In genomic region chr3:134249935-134250716, GRCh38 we compare ENCODE assay signal across 8 cellular contexts. TPM values are rescaled to one million over a fixed set of nuclear protein-coding genes. Genes with fewer than 3 reads are reported as not detected.
DNase-seq lines count a peak whose midpoint lies in the region; ATAC-seq and TF ChIP-seq lines count a peak whose summit lies in the region.

No MANE protein-coding gene starts in this region.

- H3K27ac Mint-ChIP-seq in CD4-positive, CD25-positive, alpha-beta regulatory T cell, result peak overlapping the region; percentile 91 to 96 (median 94)

- no peaks in the 10 kb centered on the region for H3K36me3 ChIP-seq in CD4-positive, CD25-positive, alpha-beta regulatory T cell (ENCODE audit: control insufficient read depth, insufficient read depth, low read length)

- peak; percentile 35 to 48 (median 44) for DNase-seq in CD4-positive, CD25-positive, alpha-beta regulatory T cell
- DNase-seq in activated naive CD8-positive, alpha-beta T cell treated with anti-CD3 and anti-CD28 coated beads, Interleukin-2, amount 50 U/mL, for 16 hours (ENCODE audit: low read depth, low spot score), result peak; percentile 4
- DNase-seq in left cardiac atrium (peak; percentile 69), posterior vena cava (ENCODE audit: low spot score) (peak; percentile 86), cerebellar nuclear complex (lab: John Stamatoyannopoulos, UW) (no peak)

- peak; percentile 41 to 50 for ATAC-seq in CD4-positive, CD25-positive, alpha-beta regulatory T cell (ENCODE audit: low read depth in 2 of 2)
- ATAC-seq in GM19372 (IDR thresholded peaks at IDR 0.05; ENCODE audit: low read depth, unreplicated experiment) (peak; percentile 46), HG03439 (IDR thresholded peaks at IDR 0.05; ENCODE audit: unreplicated experiment) (peak; percentile 54), SK-N-SH treated with all-trans-retinoic acid at 6 μM for 48 hours (peak; percentile 81), left cardiac atrium (peak; percentile 65 to 72)

- H3K4me1 Mint-ChIP-seq in CD4-positive, CD25-positive, alpha-beta regulatory T cell, result peaks cover 14 to 68% (median 41%) of the 10 kb centered on the region in 4 donors

- peaks cover 4% of the 10 kb centered on the region for H3K36me3 Mint-ChIP-seq in CD4-positive, CD25-positive, alpha-beta regulatory T cell

- H3K4me3 Mint-ChIP-seq in CD4-positive, CD25-positive, alpha-beta regulatory T cell, result peak overlapping the region; percentile 90 to 97 (median 94)

- H3K4me3 ChIP-seq in CD4-positive, CD25-positive, alpha-beta regulatory T cell (ENCODE audit: low read depth, low read length), result peak overlapping the region; percentile 79

- H3K9me3 ChIP-seq in CD4-positive, CD25-positive, alpha-beta regulatory T cell (ENCODE audit: control insufficient read depth in 2 of 2, low read length in 2 of 2), result no peaks in the 10 kb centered on the region

- H3K4me1 ChIP-seq in CD4-positive, CD25-positive, alpha-beta regulatory T cell (ENCODE audit: control insufficient read depth, insufficient read depth, low read length, poor library complexity, severe bottlenecking), result peaks cover 8% of the 10 kb centered on the region

- peaks cover 5% of the 10 kb centered on the region for H3K27me3 Mint-ChIP-seq in CD4-positive, CD25-positive, alpha-beta regulatory T cell

- intact Hi-C loops in left cardiac atrium (cut with DNase I) (no loop called here), posterior vena cava (cut with DNase I) (no loop called here)

- peaks cover 3% of the 10 kb centered on the region for H3K27me3 ChIP-seq in CD4-positive, CD25-positive, alpha-beta regulatory T cell (ENCODE audit: control insufficient read depth, insufficient read depth, low read length)

- peaks cover 0 to 2% (median 0%) of the 10 kb centered on the region in 7 donors for H3K9me3 Mint-ChIP-seq in CD4-positive, CD25-positive, alpha-beta regulatory T cell

- H3K27ac ChIP-seq in CD4-positive, CD25-positive, alpha-beta regulatory T cell (ENCODE audit: insufficient read depth, low read length, poor library complexity, severe bottlenecking), result peak overlapping the region; percentile 75

TF ChIP-seq in SK-N-SH treated with all-trans-retinoic acid at 6 μM for 48 hours, 23 proteins besides CTCF, POLR2A, EP300 and RAD21:
- TF ChIP-seq CSRNP3 (CRISPR knock-in tag; IDR thresholded peaks at IDR 0.05), result no peak
- no peak for TF ChIP-seq ZNF8 (CRISPR knock-in tag; IDR thresholded peaks at IDR 0.05)
- TF ChIP-seq ZC3H10 (CRISPR knock-in tag; IDR thresholded peaks at IDR 0.05), result no peak
- TF ChIP-seq ZFP30 (CRISPR knock-in tag; IDR thresholded peaks at IDR 0.05), result no peak
- TF ChIP-seq OSR1 (CRISPR knock-in tag; IDR thresholded peaks at IDR 0.05), result no peak
- TF ChIP-seq PPARA (CRISPR knock-in tag; IDR thresholded peaks at IDR 0.05; ENCODE audit: borderline replicate concordance), result no peak
- no peak for TF ChIP-seq RARB (CRISPR knock-in tag; IDR thresholded peaks at IDR 0.05)
- TF ChIP-seq TCF4 (CRISPR knock-in tag; IDR thresholded peaks at IDR 0.05; ENCODE audit: borderline replicate concordance), result no peak
- no peak for TF ChIP-seq BACH2 (CRISPR knock-in tag; IDR thresholded peaks at IDR 0.05; ENCODE audit: borderline replicate concordance)
- TF ChIP-seq ISL1 (CRISPR knock-in tag; IDR thresholded peaks at IDR 0.05), result no peak
- TF ChIP-seq ZNF565 (CRISPR knock-in tag; conservative IDR thresholded peaks at IDR 0.05; ENCODE audit: low read depth), result no peak
- TF ChIP-seq CSDC2 (CRISPR knock-in tag; IDR thresholded peaks at IDR 0.05), result no peak
- TF ChIP-seq POU6F1 (CRISPR knock-in tag; IDR thresholded peaks at IDR 0.05; ENCODE audit: borderline replicate concordance, low read depth), result no peak

RNA-seq across cellular contexts. Expression of gene RYK, which starts 0.5 kb away (rescaled TPM):
- total RNA-seq in CD4-positive, CD25-positive, alpha-beta regulatory T cell, result 35.2 TPM
- 1 to 10 TPM; 5.6 to 7.9 (median 7.0) TPM for polyA plus RNA-seq in CD4-positive, CD25-positive, alpha-beta regulatory T cell
- total RNA-seq in left cardiac atrium, result 10 to 100 TPM; 40.5 to 46.2 TPM
- 10 to 100 TPM; 55.8 to 82.7 TPM for total RNA-seq in posterior vena cava

Comparison
In these comparisons a context has a peak if more than half of its experiments do, and no peak if none do; other contexts are left out.
1. DNase-seq: peak in CD4-positive, CD25-positive, alpha-beta regulatory T cell (3 of 3), activated naive CD8-positive, alpha-beta T cell treated with anti-CD3 and anti-CD28 coated beads, Interleukin-2, amount 50 U/mL, for 16 hours (single experiment), left cardiac atrium (single experiment) and posterior vena cava (single experiment); none in cerebellar nuclear complex (0 of 2).
2. Peak in every context shown above with its lines, with median percentiles within 50 percentile points of each other: ATAC-seq.